ENCODE assay signal across 1 cellular context in the genomic region with DNA sequence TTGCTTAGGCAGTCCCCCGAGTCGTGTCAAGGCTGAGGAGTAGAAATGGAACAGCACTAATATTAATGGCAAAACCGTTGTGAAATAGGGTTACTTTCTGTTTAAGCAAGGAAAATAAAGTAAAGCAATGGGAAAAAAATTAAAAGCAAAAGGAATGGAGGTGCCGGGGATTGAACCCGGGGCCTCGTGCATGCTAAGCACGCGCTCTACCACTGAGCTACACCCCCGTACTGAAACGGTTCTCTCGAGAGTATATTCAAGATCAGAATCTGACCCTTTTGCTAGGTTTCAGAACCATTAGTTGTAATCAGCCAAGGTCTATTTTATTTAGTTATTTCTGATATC.
TF ChIP-seq lines count a peak whose summit lies in the region.

No MANE protein-coding gene starts in this region.

TF ChIP-seq in HepG2, 621 proteins besides CTCF, POLR2A, EP300 and RAD21 (continued from another document and continues in another):
- TF ChIP-seq, protein P1, sequence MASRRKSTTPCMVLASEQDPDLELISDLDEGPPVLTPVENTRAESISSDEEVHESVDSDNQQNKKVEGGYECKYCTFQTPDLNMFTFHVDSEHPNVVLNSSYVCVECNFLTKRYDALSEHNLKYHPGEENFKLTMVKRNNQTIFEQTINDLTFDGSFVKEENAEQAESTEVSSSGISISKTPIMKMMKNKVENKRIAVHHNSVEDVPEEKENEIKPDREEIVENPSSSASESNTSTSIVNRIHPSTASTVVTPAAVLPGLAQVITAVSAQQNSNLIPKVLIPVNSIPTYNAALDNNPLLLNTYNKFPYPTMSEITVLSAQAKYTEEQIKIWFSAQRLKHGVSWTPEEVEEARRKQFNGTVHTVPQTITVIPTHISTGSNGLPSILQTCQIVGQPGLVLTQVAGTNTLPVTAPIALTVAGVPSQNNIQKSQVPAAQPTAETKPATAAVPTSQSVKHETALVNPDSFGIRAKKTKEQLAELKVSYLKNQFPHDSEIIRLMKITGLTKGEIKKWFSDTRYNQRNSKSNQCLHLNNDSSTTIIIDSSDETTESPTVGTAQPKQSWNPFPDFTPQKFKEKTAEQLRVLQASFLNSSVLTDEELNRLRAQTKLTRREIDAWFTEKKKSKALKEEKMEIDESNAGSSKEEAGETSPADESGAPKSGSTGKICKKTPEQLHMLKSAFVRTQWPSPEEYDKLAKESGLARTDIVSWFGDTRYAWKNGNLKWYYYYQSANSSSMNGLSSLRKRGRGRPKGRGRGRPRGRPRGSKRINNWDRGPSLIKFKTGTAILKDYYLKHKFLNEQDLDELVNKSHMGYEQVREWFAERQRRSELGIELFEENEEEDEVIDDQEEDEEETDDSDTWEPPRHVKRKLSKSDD (CRISPR knock-in tag; IDR thresholded peaks at IDR 0.05; ENCODE audit: low read depth), result no peak
- TF ChIP-seq ISL2 (CRISPR knock-in tag; IDR thresholded peaks at IDR 0.05) (peak; percentile 41; the same call in 1 of the 2 replicates), MBD4 (IDR thresholded peaks at IDR 0.05; ENCODE audit: borderline replicate concordance, low read length) (peak; percentile 70; the same call in 1 of the 2 replicates), SNAPC2 (CRISPR knock-in tag; IDR thresholded peaks at IDR 0.05) (no peak), YEATS2 (CRISPR knock-in tag; IDR thresholded peaks at IDR 0.05; ENCODE audit: borderline replicate concordance) (no peak), YY1 (IDR thresholded peaks at IDR 0.05; ENCODE audit: insufficient read depth, insufficient replicate concordance, low read depth, low read length) (peak; percentile 67), KDM2A (CRISPR knock-in tag; IDR thresholded peaks at IDR 0.05; ENCODE audit: borderline replicate concordance, low read depth) (no peak), NFKB2 (CRISPR knock-in tag; IDR thresholded peaks at IDR 0.05; ENCODE audit: borderline replicate concordance) (no peak), KMT2B (CRISPR knock-in tag; IDR thresholded peaks at IDR 0.05) (no peak), ZSCAN31 (CRISPR knock-in tag; IDR thresholded peaks at IDR 0.05; ENCODE audit: low read depth) (no peak; the same call in 1 of the 2 replicates), ZFAT (CRISPR knock-in tag; conservative IDR thresholded peaks at IDR 0.05) (no peak; the same call in 1 of the 2 replicates), GATAD2A (CRISPR knock-in tag; IDR thresholded peaks at IDR 0.05) (no peak), NFE2L1 (CRISPR knock-in tag; IDR thresholded peaks at IDR 0.05; ENCODE audit: borderline replicate concordance) (no peak), ZMYM3 (CRISPR knock-in tag; IDR thresholded peaks at IDR 0.05) (no peak), ZNF713 (CRISPR knock-in tag; IDR thresholded peaks at IDR 0.05) (no peak), TCF7 (IDR thresholded peaks at IDR 0.05; ENCODE audit: low read depth) (no peak), ZNF564 (CRISPR knock-in tag; IDR thresholded peaks at IDR 0.05) (peak; percentile 17; the same call in 1 of the 2 replicates), NR2F6 (IDR thresholded peaks at IDR 0.05) (peak; percentile 42; the same call in 1 of the 2 replicates), NR2F6 (CRISPR knock-in tag; IDR thresholded peaks at IDR 0.05) (peak; percentile 48), ZNF563 (CRISPR knock-in tag; IDR thresholded peaks at IDR 0.05) (no peak), ELF4 (CRISPR knock-in tag; IDR thresholded peaks at IDR 0.05; ENCODE audit: borderline replicate concordance) (no peak)
- TF ChIP-seq, protein P2, sequence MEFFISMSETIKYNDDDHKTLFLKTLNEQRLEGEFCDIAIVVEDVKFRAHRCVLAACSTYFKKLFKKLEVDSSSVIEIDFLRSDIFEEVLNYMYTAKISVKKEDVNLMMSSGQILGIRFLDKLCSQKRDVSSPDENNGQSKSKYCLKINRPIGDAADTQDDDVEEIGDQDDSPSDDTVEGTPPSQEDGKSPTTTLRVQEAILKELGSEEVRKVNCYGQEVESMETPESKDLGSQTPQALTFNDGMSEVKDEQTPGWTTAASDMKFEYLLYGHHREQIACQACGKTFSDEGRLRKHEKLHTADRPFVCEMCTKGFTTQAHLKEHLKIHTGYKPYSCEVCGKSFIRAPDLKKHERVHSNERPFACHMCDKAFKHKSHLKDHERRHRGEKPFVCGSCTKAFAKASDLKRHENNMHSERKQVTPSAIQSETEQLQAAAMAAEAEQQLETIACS (CRISPR knock-in tag; IDR thresholded peaks at IDR 0.05), result no peak
- TF ChIP-seq, protein P3, sequence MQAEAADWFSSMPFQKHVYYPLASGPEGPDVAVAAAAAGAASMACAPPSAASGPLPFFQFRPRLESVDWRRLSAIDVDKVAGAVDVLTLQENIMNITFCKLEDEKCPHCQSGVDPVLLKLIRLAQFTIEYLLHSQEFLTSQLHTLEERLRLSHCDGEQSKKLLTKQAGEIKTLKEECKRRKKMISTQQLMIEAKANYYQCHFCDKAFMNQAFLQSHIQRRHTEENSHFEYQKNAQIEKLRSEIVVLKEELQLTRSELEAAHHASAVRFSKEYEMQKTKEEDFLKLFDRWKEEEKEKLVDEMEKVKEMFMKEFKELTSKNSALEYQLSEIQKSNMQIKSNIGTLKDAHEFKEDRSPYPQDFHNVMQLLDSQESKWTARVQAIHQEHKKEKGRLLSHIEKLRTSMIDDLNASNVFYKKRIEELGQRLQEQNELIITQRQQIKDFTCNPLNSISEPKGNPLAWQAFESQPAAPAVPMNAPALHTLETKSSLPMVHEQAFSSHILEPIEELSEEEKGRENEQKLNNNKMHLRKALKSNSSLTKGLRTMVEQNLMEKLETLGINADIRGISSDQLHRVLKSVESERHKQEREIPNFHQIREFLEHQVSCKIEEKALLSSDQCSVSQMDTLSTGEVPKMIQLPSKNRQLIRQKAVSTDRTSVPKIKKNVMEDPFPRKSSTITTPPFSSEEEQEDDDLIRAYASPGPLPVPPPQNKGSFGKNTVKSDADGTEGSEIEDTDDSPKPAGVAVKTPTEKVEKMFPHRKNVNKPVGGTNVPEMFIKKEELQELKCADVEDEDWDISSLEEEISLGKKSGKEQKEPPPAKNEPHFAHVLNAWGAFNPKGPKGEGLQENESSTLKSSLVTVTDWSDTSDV (CRISPR knock-in tag; IDR thresholded peaks at IDR 0.05), result no peak
- TF ChIP-seq, protein P4, sequence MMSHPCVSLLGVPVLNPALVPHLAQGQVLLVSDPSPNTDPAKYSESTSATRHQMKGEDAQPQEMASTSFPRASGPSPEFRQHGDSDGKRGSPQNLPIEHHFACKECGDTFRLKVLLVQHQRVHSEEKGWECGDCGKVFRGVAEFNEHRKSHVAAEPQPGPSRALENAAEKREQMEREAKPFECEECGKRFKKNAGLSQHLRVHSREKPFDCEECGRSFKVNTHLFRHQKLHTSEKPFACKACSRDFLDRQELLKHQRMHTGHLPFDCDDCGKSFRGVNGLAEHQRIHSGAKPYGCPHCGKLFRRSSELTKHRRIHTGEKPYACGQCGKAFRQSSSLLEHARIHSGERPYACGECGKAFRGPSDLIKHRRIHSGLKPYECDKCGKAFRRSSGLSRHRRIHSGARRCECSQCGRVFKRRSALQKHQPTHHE (CRISPR knock-in tag; IDR thresholded peaks at IDR 0.05; ENCODE audit: borderline replicate concordance), result no peak
- TF ChIP-seq, protein P5, sequence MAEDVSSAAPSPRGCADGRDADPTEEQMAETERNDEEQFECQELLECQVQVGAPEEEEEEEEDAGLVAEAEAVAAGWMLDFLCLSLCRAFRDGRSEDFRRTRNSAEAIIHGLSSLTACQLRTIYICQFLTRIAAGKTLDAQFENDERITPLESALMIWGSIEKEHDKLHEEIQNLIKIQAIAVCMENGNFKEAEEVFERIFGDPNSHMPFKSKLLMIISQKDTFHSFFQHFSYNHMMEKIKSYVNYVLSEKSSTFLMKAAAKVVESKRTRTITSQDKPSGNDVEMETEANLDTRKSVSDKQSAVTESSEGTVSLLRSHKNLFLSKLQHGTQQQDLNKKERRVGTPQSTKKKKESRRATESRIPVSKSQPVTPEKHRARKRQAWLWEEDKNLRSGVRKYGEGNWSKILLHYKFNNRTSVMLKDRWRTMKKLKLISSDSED (CRISPR knock-in tag; IDR thresholded peaks at IDR 0.05), result no peak
- TF ChIP-seq, protein P6, sequence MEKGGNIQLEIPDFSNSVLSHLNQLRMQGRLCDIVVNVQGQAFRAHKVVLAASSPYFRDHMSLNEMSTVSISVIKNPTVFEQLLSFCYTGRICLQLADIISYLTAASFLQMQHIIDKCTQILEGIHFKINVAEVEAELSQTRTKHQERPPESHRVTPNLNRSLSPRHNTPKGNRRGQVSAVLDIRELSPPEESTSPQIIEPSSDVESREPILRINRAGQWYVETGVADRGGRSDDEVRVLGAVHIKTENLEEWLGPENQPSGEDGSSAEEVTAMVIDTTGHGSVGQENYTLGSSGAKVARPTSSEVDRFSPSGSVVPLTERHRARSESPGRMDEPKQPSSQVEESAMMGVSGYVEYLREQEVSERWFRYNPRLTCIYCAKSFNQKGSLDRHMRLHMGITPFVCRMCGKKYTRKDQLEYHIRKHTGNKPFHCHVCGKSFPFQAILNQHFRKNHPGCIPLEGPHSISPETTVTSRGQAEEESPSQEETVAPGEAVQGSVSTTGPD (CRISPR knock-in tag; IDR thresholded peaks at IDR 0.05), result no peak
- TF ChIP-seq, protein P7, sequence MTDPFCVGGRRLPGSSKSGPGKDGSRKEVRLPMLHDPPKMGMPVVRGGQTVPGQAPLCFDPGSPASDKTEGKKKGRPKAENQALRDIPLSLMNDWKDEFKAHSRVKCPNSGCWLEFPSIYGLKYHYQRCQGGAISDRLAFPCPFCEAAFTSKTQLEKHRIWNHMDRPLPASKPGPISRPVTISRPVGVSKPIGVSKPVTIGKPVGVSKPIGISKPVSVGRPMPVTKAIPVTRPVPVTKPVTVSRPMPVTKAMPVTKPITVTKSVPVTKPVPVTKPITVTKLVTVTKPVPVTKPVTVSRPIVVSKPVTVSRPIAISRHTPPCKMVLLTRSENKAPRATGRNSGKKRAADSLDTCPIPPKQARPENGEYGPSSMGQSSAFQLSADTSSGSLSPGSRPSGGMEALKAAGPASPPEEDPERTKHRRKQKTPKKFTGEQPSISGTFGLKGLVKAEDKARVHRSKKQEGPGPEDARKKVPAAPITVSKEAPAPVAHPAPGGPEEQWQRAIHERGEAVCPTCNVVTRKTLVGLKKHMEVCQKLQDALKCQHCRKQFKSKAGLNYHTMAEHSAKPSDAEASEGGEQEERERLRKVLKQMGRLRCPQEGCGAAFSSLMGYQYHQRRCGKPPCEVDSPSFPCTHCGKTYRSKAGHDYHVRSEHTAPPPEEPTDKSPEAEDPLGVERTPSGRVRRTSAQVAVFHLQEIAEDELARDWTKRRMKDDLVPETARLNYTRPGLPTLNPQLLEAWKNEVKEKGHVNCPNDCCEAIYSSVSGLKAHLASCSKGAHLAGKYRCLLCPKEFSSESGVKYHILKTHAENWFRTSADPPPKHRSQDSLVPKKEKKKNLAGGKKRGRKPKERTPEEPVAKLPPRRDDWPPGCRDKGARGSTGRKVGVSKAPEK (CRISPR knock-in tag; IDR thresholded peaks at IDR 0.05; ENCODE audit: borderline replicate concordance), result no peak
- TF ChIP-seq, protein P8, sequence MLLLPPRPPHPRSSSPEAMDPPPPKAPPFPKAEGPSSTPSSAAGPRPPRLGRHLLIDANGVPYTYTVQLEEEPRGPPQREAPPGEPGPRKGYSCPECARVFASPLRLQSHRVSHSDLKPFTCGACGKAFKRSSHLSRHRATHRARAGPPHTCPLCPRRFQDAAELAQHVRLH (CRISPR knock-in tag; IDR thresholded peaks at IDR 0.05; ENCODE audit: borderline replicate concordance, low read depth), result no peak
- TF ChIP-seq, protein P9, sequence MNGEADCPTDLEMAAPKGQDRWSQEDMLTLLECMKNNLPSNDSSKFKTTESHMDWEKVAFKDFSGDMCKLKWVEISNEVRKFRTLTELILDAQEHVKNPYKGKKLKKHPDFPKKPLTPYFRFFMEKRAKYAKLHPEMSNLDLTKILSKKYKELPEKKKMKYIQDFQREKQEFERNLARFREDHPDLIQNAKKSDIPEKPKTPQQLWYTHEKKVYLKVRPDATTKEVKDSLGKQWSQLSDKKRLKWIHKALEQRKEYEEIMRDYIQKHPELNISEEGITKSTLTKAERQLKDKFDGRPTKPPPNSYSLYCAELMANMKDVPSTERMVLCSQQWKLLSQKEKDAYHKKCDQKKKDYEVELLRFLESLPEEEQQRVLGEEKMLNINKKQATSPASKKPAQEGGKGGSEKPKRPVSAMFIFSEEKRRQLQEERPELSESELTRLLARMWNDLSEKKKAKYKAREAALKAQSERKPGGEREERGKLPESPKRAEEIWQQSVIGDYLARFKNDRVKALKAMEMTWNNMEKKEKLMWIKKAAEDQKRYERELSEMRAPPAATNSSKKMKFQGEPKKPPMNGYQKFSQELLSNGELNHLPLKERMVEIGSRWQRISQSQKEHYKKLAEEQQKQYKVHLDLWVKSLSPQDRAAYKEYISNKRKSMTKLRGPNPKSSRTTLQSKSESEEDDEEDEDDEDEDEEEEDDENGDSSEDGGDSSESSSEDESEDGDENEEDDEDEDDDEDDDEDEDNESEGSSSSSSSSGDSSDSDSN (CRISPR knock-in tag; IDR thresholded peaks at IDR 0.05), result no peak
- TF ChIP-seq, protein P10, sequence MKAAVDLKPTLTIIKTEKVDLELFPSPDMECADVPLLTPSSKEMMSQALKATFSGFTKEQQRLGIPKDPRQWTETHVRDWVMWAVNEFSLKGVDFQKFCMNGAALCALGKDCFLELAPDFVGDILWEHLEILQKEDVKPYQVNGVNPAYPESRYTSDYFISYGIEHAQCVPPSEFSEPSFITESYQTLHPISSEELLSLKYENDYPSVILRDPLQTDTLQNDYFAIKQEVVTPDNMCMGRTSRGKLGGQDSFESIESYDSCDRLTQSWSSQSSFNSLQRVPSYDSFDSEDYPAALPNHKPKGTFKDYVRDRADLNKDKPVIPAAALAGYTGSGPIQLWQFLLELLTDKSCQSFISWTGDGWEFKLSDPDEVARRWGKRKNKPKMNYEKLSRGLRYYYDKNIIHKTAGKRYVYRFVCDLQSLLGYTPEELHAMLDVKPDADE (CRISPR knock-in tag; IDR thresholded peaks at IDR 0.05), result no peak
- TF ChIP-seq, protein P11, sequence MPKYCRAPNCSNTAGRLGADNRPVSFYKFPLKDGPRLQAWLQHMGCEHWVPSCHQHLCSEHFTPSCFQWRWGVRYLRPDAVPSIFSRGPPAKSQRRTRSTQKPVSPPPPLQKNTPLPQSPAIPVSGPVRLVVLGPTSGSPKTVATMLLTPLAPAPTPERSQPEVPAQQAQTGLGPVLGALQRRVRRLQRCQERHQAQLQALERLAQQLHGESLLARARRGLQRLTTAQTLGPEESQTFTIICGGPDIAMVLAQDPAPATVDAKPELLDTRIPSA (CRISPR knock-in tag; IDR thresholded peaks at IDR 0.05; ENCODE audit: borderline replicate concordance), result 0 out of 2 replicates have a peak, but pooled peaks have one; percentile 45
- TF ChIP-seq, protein P12, sequence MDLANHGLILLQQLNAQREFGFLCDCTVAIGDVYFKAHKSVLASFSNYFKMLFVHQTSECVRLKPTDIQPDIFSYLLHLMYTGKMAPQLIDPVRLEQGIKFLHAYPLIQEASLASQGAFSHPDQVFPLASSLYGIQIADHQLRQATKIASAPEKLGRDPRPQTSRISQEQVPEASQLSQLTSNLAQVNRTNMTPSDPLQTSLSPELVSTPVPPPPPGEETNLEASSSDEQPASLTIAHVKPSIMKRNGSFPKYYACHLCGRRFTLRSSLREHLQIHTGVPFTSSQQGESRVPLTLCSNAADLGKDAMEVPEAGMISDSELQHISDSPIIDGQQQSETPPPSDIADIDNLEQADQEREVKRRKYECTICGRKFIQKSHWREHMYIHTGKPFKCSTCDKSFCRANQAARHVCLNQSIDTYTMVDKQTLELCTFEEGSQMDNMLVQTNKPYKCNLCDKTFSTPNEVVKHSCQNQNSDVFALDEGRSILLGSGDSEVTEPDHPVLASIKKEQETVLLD (CRISPR knock-in tag; IDR thresholded peaks at IDR 0.05; ENCODE audit: low read depth), result no peak
